1 cellular context compared by ENCODE assay signal in genomic region chr7:36811807-36812206, GRCh38.
TF ChIP-seq lines count a peak whose summit lies in the region.

No MANE protein-coding gene starts in this region.

TF ChIP-seq in K562, 482 proteins besides CTCF, POLR2A, EP300 and RAD21:
- TF ChIP-seq SIN3A (IDR thresholded peaks at IDR 0.05; ENCODE audit: borderline replicate concordance in 2 of 2, control insufficient read depth in 1 of 2, low read depth in 2 of 2, low read length in 2 of 2): no peak
- TF ChIP-seq ARHGAP35 (IDR thresholded peaks at IDR 0.05; ENCODE audit: partially characterized antibody): no peak
- no peak for TF ChIP-seq ZBTB17 (CRISPR knock-in tag; IDR thresholded peaks at IDR 0.05)
- no peak for TF ChIP-seq CHD1 (IDR thresholded peaks at IDR 0.05; ENCODE audit: low read length)
- TF ChIP-seq, protein P1, sequence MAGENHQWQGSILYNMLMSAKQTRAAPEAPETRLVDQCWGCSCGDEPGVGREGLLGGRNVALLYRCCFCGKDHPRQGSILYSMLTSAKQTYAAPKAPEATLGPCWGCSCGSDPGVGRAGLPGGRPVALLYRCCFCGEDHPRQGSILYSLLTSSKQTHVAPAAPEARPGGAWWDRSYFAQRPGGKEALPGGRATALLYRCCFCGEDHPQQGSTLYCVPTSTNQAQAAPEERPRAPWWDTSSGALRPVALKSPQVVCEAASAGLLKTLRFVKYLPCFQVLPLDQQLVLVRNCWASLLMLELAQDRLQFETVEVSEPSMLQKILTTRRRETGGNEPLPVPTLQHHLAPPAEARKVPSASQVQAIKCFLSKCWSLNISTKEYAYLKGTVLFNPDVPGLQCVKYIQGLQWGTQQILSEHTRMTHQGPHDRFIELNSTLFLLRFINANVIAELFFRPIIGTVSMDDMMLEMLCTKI (IDR thresholded peaks at IDR 0.05; ENCODE audit: partially characterized antibody): no peak
- TF ChIP-seq, protein P2, sequence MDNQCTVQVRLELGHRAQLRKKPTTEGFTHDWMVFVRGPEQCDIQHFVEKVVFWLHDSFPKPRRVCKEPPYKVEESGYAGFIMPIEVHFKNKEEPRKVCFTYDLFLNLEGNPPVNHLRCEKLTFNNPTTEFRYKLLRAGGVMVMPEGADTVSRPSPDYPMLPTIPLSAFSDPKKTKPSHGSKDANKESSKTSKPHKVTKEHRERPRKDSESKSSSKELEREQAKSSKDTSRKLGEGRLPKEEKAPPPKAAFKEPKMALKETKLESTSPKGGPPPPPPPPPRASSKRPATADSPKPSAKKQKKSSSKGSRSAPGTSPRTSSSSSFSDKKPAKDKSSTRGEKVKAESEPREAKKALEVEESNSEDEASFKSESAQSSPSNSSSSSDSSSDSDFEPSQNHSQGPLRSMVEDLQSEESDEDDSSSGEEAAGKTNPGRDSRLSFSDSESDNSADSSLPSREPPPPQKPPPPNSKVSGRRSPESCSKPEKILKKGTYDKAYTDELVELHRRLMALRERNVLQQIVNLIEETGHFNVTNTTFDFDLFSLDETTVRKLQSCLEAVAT (IDR thresholded peaks at IDR 0.05): no peak
- no peak for TF ChIP-seq ZFP1 (CRISPR knock-in tag; IDR thresholded peaks at IDR 0.05)
- TF ChIP-seq BMI1 (IDR thresholded peaks at IDR 0.05; ENCODE audit: low read length): no peak
- no peak for TF ChIP-seq NFE2 (IDR thresholded peaks at IDR 0.05; ENCODE audit: low read depth)
- no peak for TF ChIP-seq NRF1 (conservative IDR thresholded peaks at IDR 0.05 in 1 of 2, IDR thresholded peaks at IDR 0.05 in 1 of 2)
- TF ChIP-seq MGA (IDR thresholded peaks at IDR 0.05): no peak
- TF ChIP-seq CGGBP1 (CRISPR knock-in tag; IDR thresholded peaks at IDR 0.05): no peak
- TF ChIP-seq SNRNP70 (optimal IDR thresholded peaks at IDR 0.05; ENCODE audit: low read depth, low read length): no peak
- no peak for TF ChIP-seq ZNF318 (IDR thresholded peaks at IDR 0.05; ENCODE audit: borderline replicate concordance in 1 of 2, low read depth in 1 of 2)
- TF ChIP-seq, protein P3, sequence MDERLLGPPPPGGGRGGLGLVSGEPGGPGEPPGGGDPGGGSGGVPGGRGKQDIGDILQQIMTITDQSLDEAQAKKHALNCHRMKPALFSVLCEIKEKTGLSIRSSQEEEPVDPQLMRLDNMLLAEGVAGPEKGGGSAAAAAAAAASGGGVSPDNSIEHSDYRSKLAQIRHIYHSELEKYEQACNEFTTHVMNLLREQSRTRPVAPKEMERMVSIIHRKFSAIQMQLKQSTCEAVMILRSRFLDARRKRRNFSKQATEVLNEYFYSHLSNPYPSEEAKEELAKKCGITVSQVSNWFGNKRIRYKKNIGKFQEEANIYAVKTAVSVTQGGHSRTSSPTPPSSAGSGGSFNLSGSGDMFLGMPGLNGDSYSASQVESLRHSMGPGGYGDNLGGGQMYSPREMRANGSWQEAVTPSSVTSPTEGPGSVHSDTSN (CRISPR knock-in tag; IDR thresholded peaks at IDR 0.05; ENCODE audit: low read depth): no peak
- TF ChIP-seq, protein P3 (tag; conservative IDR thresholded peaks at IDR 0.05; ENCODE audit: low read depth): no peak
- TF ChIP-seq HNRNPUL1 (IDR thresholded peaks at IDR 0.05; ENCODE audit: low read length): no peak
- TF ChIP-seq, protein P4, sequence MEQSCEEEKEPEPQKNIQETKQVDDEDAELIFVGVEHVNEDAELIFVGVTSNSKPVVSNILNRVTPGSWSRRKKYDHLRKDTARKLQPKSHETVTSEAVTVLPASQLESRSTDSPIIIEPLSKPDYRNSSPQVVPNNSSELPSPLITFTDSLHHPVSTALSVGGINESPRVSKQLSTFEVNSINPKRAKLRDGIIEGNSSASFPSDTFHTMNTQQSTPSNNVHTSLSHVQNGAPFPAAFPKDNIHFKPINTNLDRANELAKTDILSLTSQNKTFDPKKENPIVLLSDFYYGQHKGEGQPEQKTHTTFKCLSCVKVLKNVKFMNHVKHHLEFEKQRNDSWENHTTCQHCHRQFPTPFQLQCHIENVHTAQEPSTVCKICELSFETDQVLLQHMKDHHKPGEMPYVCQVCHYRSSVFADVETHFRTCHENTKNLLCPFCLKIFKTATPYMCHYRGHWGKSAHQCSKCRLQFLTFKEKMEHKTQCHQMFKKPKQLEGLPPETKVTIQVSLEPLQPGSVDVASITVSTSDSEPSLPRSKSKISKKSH (CRISPR knock-in tag; IDR thresholded peaks at IDR 0.05): no peak
- no peak for TF ChIP-seq SMARCA4 (IDR thresholded peaks at IDR 0.05)
- no peak for TF ChIP-seq ZNF134 (CRISPR knock-in tag; conservative IDR thresholded peaks at IDR 0.05)
TF ChIP-seq in K562: peak in this region for 0.
